Comparison of ENCODE assay signal across 8 cellular contexts in genomic region chr15:65184944-65185717, GRCh38. TPM values are rescaled to one million over a fixed set of nuclear protein-coding genes. Genes with fewer than 3 reads are reported as not detected.
DNase-seq lines count a peak whose midpoint lies in the region; ATAC-seq and TF ChIP-seq lines count a peak whose summit lies in the region.

Gene CLPX, minus strand, starts transcription at chr15:65185342. Its CDS starts 189 bp downstream, at chr15:65185153.

- H3K4me1 ChIP-seq in right cardiac atrium (ENCODE audit: control insufficient read depth, insufficient read depth, low read length) = no peaks in the 10 kb centered on the region
- peaks cover 20% of the 10 kb centered on the region for H3K4me1 ChIP-seq in psoas muscle
- H3K4me1 ChIP-seq in urinary bladder (ENCODE audit: insufficient read depth) = peaks cover 1% of the 10 kb centered on the region

- TF ChIP-seq CTCF in psoas muscle (IDR thresholded peaks at IDR 0.05) = no peak

- no peaks in the 10 kb centered on the region for H3K27me3 ChIP-seq in right cardiac atrium (ENCODE audit: control insufficient read depth, insufficient read depth)
- H3K27me3 ChIP-seq in psoas muscle (ENCODE audit: insufficient read depth in 3 of 3, low read length in 2 of 3) = no peaks in the 10 kb centered on the region

- H3K9me3 ChIP-seq in right cardiac atrium (ENCODE audit: control insufficient read depth, low read length) = no peaks in the 10 kb centered on the region
- H3K9me3 ChIP-seq in psoas muscle = no peaks in the 10 kb centered on the region

- H3K4me3 ChIP-seq in right cardiac atrium (ENCODE audit: low read length) (peak within 1 kb of the TSS; percentile 97), psoas muscle (peak within 1 kb of the TSS; percentile 92), urinary bladder (ENCODE audit: low read depth, low read length) (peak within 1 kb of the TSS; percentile 85)

- H3K27ac ChIP-seq in right cardiac atrium (ENCODE audit: low read length) (peak within 1 kb of the TSS; percentile 98), psoas muscle (peak within 1 kb of the TSS; percentile 97), urinary bladder (ENCODE audit: low read depth) (peak within 1 kb of the TSS; percentile 91)

- ATAC-seq in GM18502 (IDR thresholded peaks at IDR 0.05; ENCODE audit: poor library complexity, unreplicated experiment) (peak; percentile 79), HG02970 (IDR thresholded peaks at IDR 0.05; ENCODE audit: low FRiP score, unreplicated experiment) (peak; percentile 72), right cardiac atrium (peak; percentile 97), psoas muscle (peak; percentile 93 to 97 (median 96))

- intact Hi-C loops in T-helper 2 cell treated with Interferon-gamma antibody and Interleukin-4, amounts not matched to agents 100 ng/mL and 5 ng/mL, for 36 hours (cut with micrococcal nuclease) = loop anchor here (1.0 to 5.0 kb wide), 5 partner anchors 53 to 1088 kb away; partner anchors contain the start of genes PDCD7, RNU5B-1 and SNX1
- intact Hi-C loops in right cardiac atrium (cut with DNase I) = loop anchor here (5.0 kb wide), 4 partner anchors 87 to 117 kb away; partner anchors contain the start of genes RNU5A-1 (in 2 of the 4), PARP16 (in 1 of the 4) and RNU5B-1 (in 1 of the 4)
- intact Hi-C loops in psoas muscle (cut with DNase I) = loop anchor here in 1 of 2 donors (5.0 to 10.0 kb wide), 2 partner anchors 117 to 160 kb away; partner anchors contain the start of genes MTFMT and RNU5B-1

- under 1% methylated on average over 67 of the region's 67 CpGs for WGBS in right cardiac atrium
- 0 to 1% (median 0%) methylated on average over 52 to 67 of the region's 67 CpGs for WGBS in psoas muscle, 3 donors
- under 1% methylated on average over 65 of the region's 67 CpGs for WGBS in urinary bladder

- DNase-seq in NCI-H1930 (lab: John Stamatoyannopoulos, UW) (peak; percentile 74 to 77), anterior cingulate cortex (lab: John Stamatoyannopoulos, UW) (peak; percentile 55 to 95 (median 87)), right cardiac atrium (peak; percentile 94 to 97 (median 96)), psoas muscle (peak; percentile 92 to 97)

- H3K36me3 ChIP-seq in psoas muscle (ENCODE audit: insufficient read depth in 1 of 2, low read depth in 1 of 2) (peaks cover 0 to 6% of the 10 kb centered on the region in 2 donors), urinary bladder (ENCODE audit: insufficient read depth) (no peaks in the 10 kb centered on the region)

RNA-seq across cellular contexts. Expression of gene CLPX, which starts in this region (rescaled TPM):
- 42.0 and 44.3 TPM in 2 replicates for total RNA-seq in T-helper 2 cell treated with Interferon-gamma antibody and Interleukin-4, amounts not matched to agents 100 ng/mL and 5 ng/mL, for 36 hours
- total RNA-seq in right cardiac atrium (10 to 100 TPM; 44.7 to 51.2 (median 49.2) TPM), psoas muscle (10 to 100 TPM; 53.7 to 87.2 (median 73.8) TPM), urinary bladder (73.6 TPM)
- polyA plus RNA-seq in right cardiac atrium (15.6 TPM), psoas muscle (10 to 100 TPM; 24.4 to 45.9 (median 25.5) TPM), urinary bladder (24.9 TPM)

Comparison
In these comparisons a context has a peak if more than half of its experiments do, and no peak if none do; other contexts are left out.
1. Peak in every context shown above with its lines: DNase-seq, ATAC-seq, H3K4me3 ChIP-seq and H3K27ac ChIP-seq.